9 cellular contexts compared by ENCODE assay signal in the genomic region with DNA sequence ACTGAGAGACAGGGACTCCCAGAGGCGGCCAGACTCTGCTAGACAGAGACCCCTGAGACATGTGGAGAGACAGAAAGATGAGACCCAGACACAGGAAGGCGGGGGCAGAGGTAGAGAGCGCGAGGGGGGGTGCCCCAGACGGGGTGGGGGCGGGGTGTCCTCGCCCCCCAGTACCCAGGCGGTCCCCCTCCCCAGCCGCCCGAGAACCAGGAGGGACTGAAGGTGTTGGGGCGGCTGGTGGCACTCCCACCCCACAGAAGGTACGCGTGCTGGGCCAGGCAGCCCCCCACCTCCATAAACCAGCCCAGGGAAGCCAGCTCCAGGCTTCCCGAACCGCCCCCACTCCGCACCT. TPM values are rescaled to one million over a fixed set of nuclear protein-coding genes. Genes with fewer than 3 reads are reported as not detected.
A peak's percentile ranks its signal among the peaks of the same experiment; 100 is the strongest.
DNase-seq lines count a peak whose midpoint lies in the region; ATAC-seq and TF ChIP-seq lines count a peak whose summit lies in the region.
"Had no signal": no experiment of that assay in that cellular context is flagged by ENCODE, and none has a peak within 500 bp of the region (broad histone marks: within the 10 kb centered on the region; RNA-seq: fewer than 3 reads in every experiment).

No MANE protein-coding gene starts in this region.

- H3K27me3 ChIP-seq in SK-N-SH (ENCODE audit: insufficient read depth) (peaks cover 6% of the 10 kb centered on the region; the same call in 1 of the 2 replicates), thoracic aorta (replicated peaks; ENCODE audit: insufficient read depth) (no peaks in the 10 kb centered on the region)

- H3K27ac ChIP-seq in SK-N-SH (ENCODE audit: low read depth in 2 of 2, low read length in 1 of 2), result peak overlapping the region in 1 of 2 experiments; percentile 48; a peak in 1 of 4 replicates
- no peak overlapping the region for H3K27ac ChIP-seq in mesodermal cell (ENCODE audit: low read depth, low read length, severe bottlenecking)
- no peak overlapping the region for H3K27ac ChIP-seq in thoracic aorta

- peaks cover 23% of the 10 kb centered on the region for H3K27me3 Mint-ChIP-seq in brain

- no peaks in the 10 kb centered on the region for H3K36me3 ChIP-seq in SK-N-SH (replicated peaks in 1 of 2; ENCODE audit: control insufficient read depth in 1 of 2, insufficient read depth in 2 of 2, low read length in 1 of 2)
- no peaks in the 10 kb centered on the region for H3K36me3 ChIP-seq in mesodermal cell (ENCODE audit: control insufficient read depth, insufficient read depth, low read length)
- no peaks in the 10 kb centered on the region for H3K36me3 ChIP-seq in thoracic aorta

- H3K9ac ChIP-seq in SK-N-SH, result no peak overlapping the region

- H3K9me3 ChIP-seq in SK-N-SH (no peaks in the 10 kb centered on the region), mesodermal cell (ENCODE audit: control insufficient read depth, low read length) (no peaks in the 10 kb centered on the region), thoracic aorta (no peaks in the 10 kb centered on the region)

- 5% methylated on average over 5 of the region's 16 CpGs for WGBS in SK-N-SH (ENCODE audit: low lambda C conversion rate)
- 2 to 6% methylated on average over 4 to 7 of the region's 16 CpGs for WGBS in mesodermal cell (ENCODE audit: insufficient coverage in 2 of 2), 2 experiments

- H2AFZ ChIP-seq in SK-N-SH (ENCODE audit: low read depth), result no peak overlapping the region

- DNase-seq in SK-N-SH, result no peak
- no peak for DNase-seq in thoracic aorta (ENCODE audit: low spot score)
- no peak for DNase-seq in mucosa of gallbladder (ENCODE audit: low spot score)
- DNase-seq in cerebellar cortex (ENCODE audit: low spot score), result no peak
- no peak for DNase-seq in kidney tubule cell (ENCODE audit: low spot score)

- TF ChIP-seq RAD21 in SK-N-SH (IDR thresholded peaks at IDR 0.05; ENCODE audit: low read length), result no peak

- H3K4me1 Mint-ChIP-seq in brain, result peaks cover 50% of the 10 kb centered on the region

- H3K9me2 ChIP-seq in SK-N-SH, result no peaks in the 10 kb centered on the region

- TF ChIP-seq CTCF in SK-N-SH (IDR thresholded peaks at IDR 0.05), result no peak
- TF ChIP-seq CTCF in brain (conservative IDR thresholded peaks at IDR 0.05), result no peak
- no peak for TF ChIP-seq CTCF in thoracic aorta (IDR thresholded peaks at IDR 0.05)

- H3K4me3 ChIP-seq in SK-N-SH (ENCODE audit: low read depth in 2 of 2, low read length in 1 of 2), result peak overlapping the region in 1 of 2 experiments; percentile 49; a peak in 2 of 4 replicates
- H3K4me3 ChIP-seq in mesodermal cell (ENCODE audit: extremely low read depth, insufficient read depth, low read length, poor library complexity, severe bottlenecking), result peak overlapping the region; percentile 38
- H3K4me3 ChIP-seq in thoracic aorta, result peak overlapping the region; percentile 55

- peak overlapping the region; percentile 16 to 96 (median 89) for H3K27ac Mint-ChIP-seq in brain

- H3K9me3 Mint-ChIP-seq in brain, result peaks cover 0 to under 1% (median 0%) of the 10 kb centered on the region in 5 experiments

- CTCF ChIA-PET in SK-N-SH (lab: Yijun Ruan, JAX), result interaction anchor here (1.2 to 6.7 kb wide), 3 partner anchors 13 to 227 kb away, joined by 4 to 47 read pairs (median 14); a partner anchor contains a TSS

- ATAC-seq in SK-N-SH treated with all-trans-retinoic acid at 6 μM for 48 hours (no peak), thoracic aorta (ENCODE audit: insufficient number of reproducible peaks, low FRiP score, low read depth) (no peak)

- H3F3A ChIP-seq in SK-N-SH (replicated peaks; ENCODE audit: insufficient read depth), result peaks cover 3% of the 10 kb centered on the region

- H4K20me1 ChIP-seq in SK-N-SH (ENCODE audit: insufficient read depth), result no peaks in the 10 kb centered on the region

- peak overlapping the region; percentile 63; the same call in 1 of the 2 replicates for H3K4me2 ChIP-seq in SK-N-SH

- peaks cover 0 to 18% of the 10 kb centered on the region in 2 experiments; a peak in 1 of 4 replicates for H3K4me1 ChIP-seq in SK-N-SH (ENCODE audit: control insufficient read depth in 1 of 2, insufficient read depth in 2 of 2, low read depth in 1 of 2, low read length in 1 of 2)
- no peaks in the 10 kb centered on the region for H3K4me1 ChIP-seq in mesodermal cell (ENCODE audit: control insufficient read depth, insufficient read depth, low read length, poor library complexity, severe bottlenecking)
- H3K4me1 ChIP-seq in thoracic aorta (ENCODE audit: control insufficient read depth in 1 of 2, low read depth in 2 of 2), result peaks cover 8 to 37% of the 10 kb centered on the region in 2 donors

- POLR2A ChIA-PET in SK-N-SH (lab: Yijun Ruan, JAX), result interaction anchor here (0.6 kb wide), 1 partner anchor 25 kb away, joined by 3 read pairs; no protein-coding TSS in a partner anchor

- no peaks in the 10 kb centered on the region for H3K36me3 Mint-ChIP-seq in brain

- peak overlapping the region; percentile 86 to 93 (median 90) for H3K4me3 Mint-ChIP-seq in brain

- H3K79me2 ChIP-seq in SK-N-SH (ENCODE audit: insufficient read depth), result no peaks in the 10 kb centered on the region

- TF ChIP-seq EP300 in SK-N-SH (IDR thresholded peaks at IDR 0.05; ENCODE audit: borderline replicate concordance in 1 of 2, low read depth in 1 of 2, low read length in 1 of 2), result no peak

TF ChIP-seq in SK-N-SH, 30 proteins besides CTCF, POLR2A, EP300 and RAD21 (continues in another document):
- TF ChIP-seq SMC3 (IDR thresholded peaks at IDR 0.05; ENCODE audit: low read depth, low read length) (no peak), FOSL2 (IDR thresholded peaks at IDR 0.05; ENCODE audit: borderline replicate concordance, low read depth) (no peak), NRF1 (IDR thresholded peaks at IDR 0.05; ENCODE audit: low read depth, low read length) (no peak)
- TF ChIP-seq, protein P1, sequence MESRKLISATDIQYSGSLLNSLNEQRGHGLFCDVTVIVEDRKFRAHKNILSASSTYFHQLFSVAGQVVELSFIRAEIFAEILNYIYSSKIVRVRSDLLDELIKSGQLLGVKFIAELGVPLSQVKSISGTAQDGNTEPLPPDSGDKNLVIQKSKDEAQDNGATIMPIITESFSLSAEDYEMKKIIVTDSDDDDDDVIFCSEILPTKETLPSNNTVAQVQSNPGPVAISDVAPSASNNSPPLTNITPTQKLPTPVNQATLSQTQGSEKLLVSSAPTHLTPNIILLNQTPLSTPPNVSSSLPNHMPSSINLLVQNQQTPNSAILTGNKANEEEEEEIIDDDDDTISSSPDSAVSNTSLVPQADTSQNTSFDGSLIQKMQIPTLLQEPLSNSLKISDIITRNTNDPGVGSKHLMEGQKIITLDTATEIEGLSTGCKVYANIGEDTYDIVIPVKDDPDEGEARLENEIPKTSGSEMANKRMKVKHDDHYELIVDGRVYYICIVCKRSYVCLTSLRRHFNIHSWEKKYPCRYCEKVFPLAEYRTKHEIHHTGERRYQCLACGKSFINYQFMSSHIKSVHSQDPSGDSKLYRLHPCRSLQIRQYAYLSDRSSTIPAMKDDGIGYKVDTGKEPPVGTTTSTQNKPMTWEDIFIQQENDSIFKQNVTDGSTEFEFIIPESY (IDR thresholded peaks at IDR 0.05; ENCODE audit: borderline replicate concordance, low read depth), result no peak

TF ChIP-seq in SK-N-SH treated with all-trans-retinoic acid at 6 μM for 48 hours, 23 proteins besides CTCF, POLR2A, EP300 and RAD21 (continues in another document):
- TF ChIP-seq ARNTL (CRISPR knock-in tag; IDR thresholded peaks at IDR 0.05; ENCODE audit: borderline replicate concordance, low read depth), result no peak
- TF ChIP-seq, protein P2, sequence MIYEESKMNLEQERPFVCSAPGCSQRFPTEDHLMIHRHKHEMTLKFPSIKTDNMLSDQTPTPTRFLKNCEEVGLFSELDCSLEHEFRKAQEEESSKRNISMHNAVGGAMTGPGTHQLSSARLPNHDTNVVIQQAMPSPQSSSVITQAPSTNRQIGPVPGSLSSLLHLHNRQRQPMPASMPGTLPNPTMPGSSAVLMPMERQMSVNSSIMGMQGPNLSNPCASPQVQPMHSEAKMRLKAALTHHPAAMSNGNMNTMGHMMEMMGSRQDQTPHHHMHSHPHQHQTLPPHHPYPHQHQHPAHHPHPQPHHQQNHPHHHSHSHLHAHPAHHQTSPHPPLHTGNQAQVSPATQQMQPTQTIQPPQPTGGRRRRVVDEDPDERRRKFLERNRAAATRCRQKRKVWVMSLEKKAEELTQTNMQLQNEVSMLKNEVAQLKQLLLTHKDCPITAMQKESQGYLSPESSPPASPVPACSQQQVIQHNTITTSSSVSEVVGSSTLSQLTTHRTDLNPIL (CRISPR knock-in tag; IDR thresholded peaks at IDR 0.05; ENCODE audit: low read depth), result no peak
- no peak for TF ChIP-seq ZFP3 (CRISPR knock-in tag; IDR thresholded peaks at IDR 0.05)
- no peak for TF ChIP-seq SNAI2 (CRISPR knock-in tag; IDR thresholded peaks at IDR 0.05)
- TF ChIP-seq ZFP30 (CRISPR knock-in tag; IDR thresholded peaks at IDR 0.05), result no peak
- no peak for TF ChIP-seq TCF4 (CRISPR knock-in tag; IDR thresholded peaks at IDR 0.05; ENCODE audit: borderline replicate concordance)
- no peak for TF ChIP-seq ZNF70 (CRISPR knock-in tag; IDR thresholded peaks at IDR 0.05)

RNA-seq across cellular contexts. Expression of a gene that starts 0.3 kb away (rescaled TPM):
- polyA plus RNA-seq in SK-N-SH (2012; rRNA removed) (0.29 and 0.58 TPM in 2 replicates), brain (ENCODE audit: insufficient read depth, low read depth, low replicate concordance) (23.3 TPM)
- 0.26 and 0.45 TPM in 2 replicates for polyA plus RNA-seq in SK-N-SH (2012; cell fraction: cytosol; rRNA removed)
- polyA plus RNA-seq in SK-N-SH (2012; cell fraction: nucleus; rRNA removed), result 0.56 and 0.79 TPM in 2 replicates
- polyA plus RNA-seq in mesodermal cell (2013, experiment 1 of 2), result 2.1 TPM
- polyA plus RNA-seq in mesodermal cell (2013, experiment 2 of 2), result 2.6 TPM
- total RNA-seq in thoracic aorta (under 1 TPM in 1 of 2 donors, not detected in 1; 0.28 TPM), mucosa of gallbladder (5.1 TPM)
- total RNA-seq: sciatic nerve had no signal

RNA-seq across cellular contexts. Expression of a gene that starts 12.7 kb away (rescaled TPM):
- 15.8 and 17.7 TPM in 2 replicates for polyA plus RNA-seq in SK-N-SH (2012; rRNA removed)
- 6.3 and 8.9 TPM in 2 replicates for polyA plus RNA-seq in SK-N-SH (2012; cell fraction: cytosol; rRNA removed)
- 64.6 and 79.2 TPM in 2 replicates for polyA plus RNA-seq in SK-N-SH (2012; cell fraction: nucleus; rRNA removed)
- 28.1 TPM for polyA plus RNA-seq in brain (ENCODE audit: insufficient read depth, low read depth, low replicate concordance)
- polyA plus RNA-seq in mesodermal cell (2013, experiment 1 of 2), result 18.3 TPM
- polyA plus RNA-seq in mesodermal cell (2013, experiment 2 of 2), result 12.5 TPM
- 1 to 10 TPM in 1 of 2 donors, under 1 TPM in 1; 0.95 to 1.2 TPM for total RNA-seq in thoracic aorta
- total RNA-seq in mucosa of gallbladder, result 16.3 TPM

RNA-seq across cellular contexts. Expression of a gene that starts 43.5 kb away (rescaled TPM):
- polyA plus RNA-seq in SK-N-SH (2012; rRNA removed) (80.0 and 84.1 TPM in 2 replicates), brain (ENCODE audit: insufficient read depth, low read depth, low replicate concordance) (248 TPM)
- polyA plus RNA-seq in SK-N-SH (2012; cell fraction: cytosol; rRNA removed), result 52.6 and 63.9 TPM in 2 replicates
- 84.9 and 99.7 TPM in 2 replicates for polyA plus RNA-seq in SK-N-SH (2012; cell fraction: nucleus; rRNA removed)
- 69.1 TPM for polyA plus RNA-seq in mesodermal cell (2013, experiment 1 of 2)
- 50.5 TPM for polyA plus RNA-seq in mesodermal cell (2013, experiment 2 of 2)
- total RNA-seq in thoracic aorta (100 to 1,000 TPM; 107 to 147 TPM), mucosa of gallbladder (155 TPM)

RNA-seq across cellular contexts. Expression of a gene that starts 52.0 kb away (rescaled TPM):
- polyA plus RNA-seq in SK-N-SH (2012; rRNA removed) (61.0 and 69.8 TPM in 2 replicates), brain (ENCODE audit: insufficient read depth, low read depth, low replicate concordance) (24.5 TPM)
- 34.6 and 50.3 TPM in 2 replicates for polyA plus RNA-seq in SK-N-SH (2012; cell fraction: cytosol; rRNA removed)
- polyA plus RNA-seq in SK-N-SH (2012; cell fraction: nucleus; rRNA removed), result 160 and 191 TPM in 2 replicates
- 114 TPM for polyA plus RNA-seq in mesodermal cell (2013, experiment 1 of 2)
- 97.4 TPM for polyA plus RNA-seq in mesodermal cell (2013, experiment 2 of 2)
- total RNA-seq in thoracic aorta (10 to 100 TPM in 1 of 2 donors, 1 to 10 TPM in 1; 6.4 to 11.5 TPM), mucosa of gallbladder (5.7 TPM)
